8 cellular contexts compared by ENCODE assay signal in the genomic region with DNA sequence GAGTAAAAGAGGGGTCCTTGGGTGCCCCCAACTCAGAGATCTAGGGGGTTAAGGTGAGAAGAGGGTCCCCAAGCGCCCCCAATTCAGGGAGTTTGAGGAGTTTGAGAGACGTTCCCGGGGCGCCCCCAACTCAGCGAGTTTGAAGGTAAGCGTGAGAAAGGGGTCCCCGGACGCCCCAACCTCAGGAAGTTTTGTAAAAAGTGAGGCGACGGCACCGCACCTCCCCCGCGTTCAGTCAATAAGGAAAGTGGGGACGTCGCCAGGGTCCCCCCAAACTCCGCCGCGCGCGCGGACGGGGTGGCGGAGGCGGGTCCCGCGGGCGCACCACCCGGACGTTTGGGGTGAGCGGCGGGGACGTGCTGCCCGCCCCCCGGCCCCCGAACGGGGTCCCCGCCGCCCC.
DNase-seq lines count a peak whose midpoint lies in the region; ATAC-seq and TF ChIP-seq lines count a peak whose summit lies in the region.

No MANE protein-coding gene starts in this region.

- no peaks in the 10 kb centered on the region for H3K36me3 ChIP-seq in ACC112 (ENCODE audit: insufficient read depth, low read length)
- no peaks in the 10 kb centered on the region for H3K36me3 ChIP-seq in mucosa of rectum (ENCODE audit: control insufficient read depth in 2 of 2, insufficient read depth in 2 of 2, low read length in 2 of 2)

- H3K4me1 ChIP-seq in ACC112 (ENCODE audit: control insufficient read depth, insufficient read depth, low read length, unreplicated experiment), result peaks cover 6% of the 10 kb centered on the region
- peaks cover 8 to 11% of the 10 kb centered on the region in 2 donors for H3K4me1 ChIP-seq in mucosa of rectum (ENCODE audit: control insufficient read depth in 2 of 2, insufficient read depth in 2 of 2, low read length in 2 of 2)

- DNase-seq in HL-60 (ENCODE audit: low read depth in 1 of 2, low spot score in 1 of 2), result no peak
- no peak for DNase-seq in cardiac fibroblast (ENCODE audit: low read depth in 2 of 2)
- DNase-seq in NCI-H1694 (lab: John Stamatoyannopoulos, UW), result no peak

- H3K79me2 ChIP-seq in ACC112 (ENCODE audit: control insufficient read depth, insufficient read depth, low read length, unreplicated experiment), result peaks cover 10% of the 10 kb centered on the region

- H2AFZ ChIP-seq in ACC112 (ENCODE audit: low read length, unreplicated experiment), result no peak overlapping the region

- H3K4me3 ChIP-seq in ACC112 (ENCODE audit: low read depth, low read length) (peak overlapping the region; percentile 91), HL-60 (replicated peaks; ENCODE audit: insufficient read depth, low read length) (peak overlapping the region; percentile 58), cardiac fibroblast (replicated peaks in 1 of 2; ENCODE audit: low read depth in 2 of 2, low read length in 2 of 2) (peak overlapping the region; percentile 61 to 62), mucosa of rectum (ENCODE audit: low read length in 2 of 2) (peak overlapping the region; percentile 71 to 78)

- peak overlapping the region; percentile 66; the same call in 1 of the 2 replicates for H3K27ac ChIP-seq in ACC112 (ENCODE audit: low read depth, low read length)
- H3K27ac ChIP-seq in HL-60 (replicated peaks), result peak overlapping the region; percentile 57
- H3K27ac ChIP-seq in mucosa of rectum (ENCODE audit: low read depth in 2 of 2, low read length in 2 of 2), result peak overlapping the region in 1 of 2 donors; percentile 23

- no peaks in the 10 kb centered on the region for H3K9me3 ChIP-seq in mucosa of rectum (ENCODE audit: control insufficient read depth in 2 of 2, low read length in 2 of 2)

- TF ChIP-seq CTCF in HL-60 (IDR thresholded peaks at IDR 0.05; ENCODE audit: insufficient read depth, low read length) (no peak), cardiac fibroblast (IDR thresholded peaks at IDR 0.05; ENCODE audit: low read depth, low read length) (no peak)

- no peaks in the 10 kb centered on the region for H3K27me3 ChIP-seq in ACC112 (ENCODE audit: insufficient read depth, low read length)
- no peaks in the 10 kb centered on the region for H3K27me3 ChIP-seq in HL-60 (ENCODE audit: insufficient read depth, poor library complexity, severe bottlenecking)
- H3K27me3 ChIP-seq in mucosa of rectum (ENCODE audit: control insufficient read depth in 2 of 2, insufficient read depth in 2 of 2, low read length in 2 of 2), result no peaks in the 10 kb centered on the region

- ATAC-seq in HG03520 (IDR thresholded peaks at IDR 0.05; ENCODE audit: unreplicated experiment) (no peak), HG02981 (IDR thresholded peaks at IDR 0.05; ENCODE audit: unreplicated experiment) (no peak), HG03460 (IDR thresholded peaks at IDR 0.05; ENCODE audit: unreplicated experiment) (no peak)

- H3K9ac ChIP-seq in mucosa of rectum (ENCODE audit: low read depth in 1 of 2, low read length in 2 of 2), result peak overlapping the region; percentile 68 to 83
